In genomic region chr10:21515581-21516269, GRCh38 we compare ENCODE assay signal across 9 cellular contexts. TPM values are rescaled to one million over a fixed set of nuclear protein-coding genes. Genes with fewer than 3 reads are reported as not detected.
DNase-seq lines count a peak whose midpoint lies in the region; ATAC-seq, FAIRE-seq and TF ChIP-seq lines count a peak whose summit lies in the region.
"Had no signal": no experiment of that assay in that cellular context is flagged by ENCODE, and none has a peak within 500 bp of the region (broad histone marks: within the 10 kb centered on the region; RNA-seq: fewer than 3 reads in every experiment).

No MANE protein-coding gene starts in this region.

- H3K4me1 ChIP-seq in HAP-1 (peaks cover 45% of the 10 kb centered on the region), hepatocyte (ENCODE audit: insufficient read depth) (peaks cover 49% of the 10 kb centered on the region)

- no peaks in the 10 kb centered on the region for H3K36me3 Mint-ChIP-seq in WTC11

- H3K9me3 ChIP-seq in HAP-1 = no peaks in the 10 kb centered on the region
- no peaks in the 10 kb centered on the region for H3K9me3 ChIP-seq in hepatocyte (ENCODE audit: low read depth)

- CTCF ChIA-PET in WTC11 (lab: Charles Lee) = interaction anchor here (0.8 to 2.0 kb wide), 3 partner anchors 8 to 20 kb away, joined by 3 to 8 read pairs (median 6); partner anchors contain the start of gene SKIDA1

- ATAC-seq in WTC11 = peak; percentile 35

- WGBS in hepatocyte (ENCODE audit: low lambda C conversion rate, missing lambda C conversion rate) = 13% methylated on average over 12 of the region's 12 CpGs

- H2AFZ ChIP-seq in hepatocyte = peak overlapping the region; percentile 47

- no peak for FAIRE-seq in GM12892 (lab: Jason Lieb, UNC)

- peaks cover 74% of the 10 kb centered on the region for H3K79me2 ChIP-seq in hepatocyte

- no peaks in the 10 kb centered on the region for H3K9me2 ChIP-seq in hepatocyte (replicated peaks; ENCODE audit: insufficient read depth)

- POLR2A ChIA-PET in WTC11 (lab: Charles Lee) = interaction anchor here (0.6 to 3.6 kb wide), 11 partner anchors 8 to 234 kb away, joined by 3 to 57 read pairs (median 4); partner anchors contain the start of gene SKIDA1

- H3K27me3 Mint-ChIP-seq in WTC11 (ENCODE audit: low read depth) = peaks cover 30% of the 10 kb centered on the region

- H4K20me1 ChIP-seq in hepatocyte (ENCODE audit: insufficient read depth, poor library complexity, severe bottlenecking) = no peaks in the 10 kb centered on the region

- H3K4me3 Mint-ChIP-seq in WTC11 = peak overlapping the region; percentile 86

- peak overlapping the region; percentile 69 for H3K27ac Mint-ChIP-seq in WTC11

- no peaks in the 10 kb centered on the region for H3K27me3 ChIP-seq in HAP-1 (ENCODE audit: low read depth)
- H3K27me3 ChIP-seq in hepatocyte = peaks cover 44% of the 10 kb centered on the region

- peaks cover 76% of the 10 kb centered on the region for H3K4me1 Mint-ChIP-seq in WTC11

- H3K4me3 ChIP-seq in HAP-1 (peak overlapping the region; percentile 47), hepatocyte (peak overlapping the region; percentile 57), skeletal muscle cell (ENCODE audit: low read depth, low read length) (peak overlapping the region; percentile 59)

- peak in 1 of 2 experiments; percentile 60 for DNase-seq in HAP-1 (ENCODE audit: low spot score in 2 of 2)
- DNase-seq in WTC11 (ENCODE audit: low spot score) = no peak
- no peak for DNase-seq in hepatocyte (ENCODE audit: low spot score)
- DNase-seq in skeletal muscle cell (ENCODE audit: low read depth) = no peak
- DNase-seq in NCI-H748 (lab: John Stamatoyannopoulos, UW; ENCODE audit: unreplicated experiment) = no peak
- DNase-seq in NOMO-1 treated with dmso at 0.1 percent for 144 hours (lab: John Stamatoyannopoulos, UW; ENCODE audit: unreplicated experiment) = no peak
- no peak for DNase-seq in GM12892 (ENCODE audit: insufficient read length)
- DNase-seq in NCI-H1436 (lab: John Stamatoyannopoulos, UW) = no peak

- in situ Hi-C loops in HAP-1 (cut with MboI; ENCODE audit: low sequenced_read_pairs) = no loop called here

- no peaks in the 10 kb centered on the region for H3K9me3 Mint-ChIP-seq in WTC11

- H3K36me3 ChIP-seq in HAP-1 (replicated peaks) = no peaks in the 10 kb centered on the region
- H3K36me3 ChIP-seq in hepatocyte (replicated peaks; ENCODE audit: insufficient read depth, low read depth) = no peaks in the 10 kb centered on the region

- peak overlapping the region; percentile 87 for H3K4me2 ChIP-seq in hepatocyte

- H3K27ac ChIP-seq in hepatocyte = peak overlapping the region; percentile 81

- TF ChIP-seq POLR2A in GM12892 (IDR thresholded peaks at IDR 0.05; ENCODE audit: low read depth, low read length) = no peak

- TF ChIP-seq CTCF in WTC11 (IDR thresholded peaks at IDR 0.05) (no peak), hepatocyte (IDR thresholded peaks at IDR 0.05; ENCODE audit: poor library complexity) (no peak)

TF ChIP-seq in WTC11, 78 proteins besides CTCF, POLR2A, EP300 and RAD21:
- no peak for TF ChIP-seq USF1 (CRISPR knock-in tag; IDR thresholded peaks at IDR 0.05)
- TF ChIP-seq NR2C2 (CRISPR knock-in tag; IDR thresholded peaks at IDR 0.05) = no peak
- no peak for TF ChIP-seq MYBL2 (CRISPR knock-in tag; IDR thresholded peaks at IDR 0.05)
- TF ChIP-seq ZNF425 (CRISPR knock-in tag; conservative IDR thresholded peaks at IDR 0.05) = no peak
- TF ChIP-seq FOXK1 (CRISPR knock-in tag; IDR thresholded peaks at IDR 0.05) = peak; percentile 59
- TF ChIP-seq, protein P1, sequence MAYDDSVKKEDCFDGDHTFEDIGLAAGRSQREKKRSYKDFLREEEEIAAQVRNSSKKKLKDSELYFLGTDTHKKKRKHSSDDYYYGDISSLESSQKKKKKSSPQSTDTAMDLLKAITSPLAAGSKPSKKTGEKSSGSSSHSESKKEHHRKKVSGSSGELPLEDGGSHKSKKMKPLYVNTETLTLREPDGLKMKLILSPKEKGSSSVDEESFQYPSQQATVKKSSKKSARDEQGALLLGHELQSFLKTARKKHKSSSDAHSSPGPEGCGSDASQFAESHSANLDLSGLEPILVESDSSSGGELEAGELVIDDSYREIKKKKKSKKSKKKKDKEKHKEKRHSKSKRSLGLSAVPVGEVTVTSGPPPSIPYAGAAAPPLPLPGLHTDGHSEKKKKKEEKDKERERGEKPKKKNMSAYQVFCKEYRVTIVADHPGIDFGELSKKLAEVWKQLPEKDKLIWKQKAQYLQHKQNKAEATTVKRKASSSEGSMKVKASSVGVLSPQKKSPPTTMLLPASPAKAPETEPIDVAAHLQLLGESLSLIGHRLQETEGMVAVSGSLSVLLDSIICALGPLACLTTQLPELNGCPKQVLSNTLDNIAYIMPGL (CRISPR knock-in tag; IDR thresholded peaks at IDR 0.05) = no peak
- TF ChIP-seq PREB (CRISPR knock-in tag; IDR thresholded peaks at IDR 0.05; ENCODE audit: borderline replicate concordance) = no peak
- TF ChIP-seq PRDM15 (CRISPR knock-in tag; IDR thresholded peaks at IDR 0.05) = no peak
TF ChIP-seq in WTC11: peak in this region for 1.

RNA-seq across cellular contexts. Expression of gene SKIDA1, which starts 9.8 kb away (rescaled TPM):
- total RNA-seq in WTC11 (2021) = 9.4 to 12.9 TPM (median 11.8 TPM) in 3 replicates
- total RNA-seq in hepatocyte = 1.9 and 2.3 TPM in 2 replicates
- 0.34 and 0.68 TPM in 2 replicates for polyA plus RNA-seq in hepatocyte
- 0.17 TPM for polyA plus RNA-seq in GM12892 (2012; ENCODE audit: missing spikeins)
- total RNA-seq: mononuclear cell had no signal

RNA-seq across cellular contexts. Expression of gene MLLT10, which starts 18.3 kb away (rescaled TPM):
- total RNA-seq in WTC11 (2021) = 52.7 to 60.3 TPM (median 60.1 TPM) in 3 replicates
- 34.9 and 61.6 TPM in 2 replicates for total RNA-seq in hepatocyte
- 16.0 and 16.8 TPM in 2 replicates for polyA plus RNA-seq in hepatocyte
- polyA plus RNA-seq in GM12892 (2012; ENCODE audit: missing spikeins) = 31.1 TPM
